In the genomic region with DNA sequence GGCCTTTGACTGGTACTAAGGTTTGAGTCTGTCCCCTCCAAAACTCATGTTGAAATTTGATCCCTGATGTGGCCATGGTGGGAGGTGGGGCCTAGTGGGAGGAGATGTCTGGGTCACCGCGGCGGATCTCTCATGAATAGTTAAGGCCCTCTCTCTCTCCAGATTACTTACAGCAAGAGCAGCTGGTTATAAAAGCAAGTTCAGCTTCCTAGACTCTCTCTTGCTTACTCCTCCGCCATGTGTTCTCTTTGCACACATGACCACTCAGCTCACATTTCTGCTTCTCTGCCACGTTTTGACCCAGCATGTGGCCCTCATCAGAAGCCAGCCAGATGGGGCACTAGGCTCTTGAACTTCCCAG, we compare ENCODE assay signal across 11 cellular contexts. TPM values are rescaled to one million over a fixed set of nuclear protein-coding genes. Genes with fewer than 3 reads are reported as not detected.
DNase-seq lines count a peak whose midpoint lies in the region; ATAC-seq and TF ChIP-seq lines count a peak whose summit lies in the region.
"Had no signal": no experiment of that assay in that cellular context is flagged by ENCODE, and none has a peak within 500 bp of the region (broad histone marks: within the 10 kb centered on the region; RNA-seq: fewer than 3 reads in every experiment).

No MANE protein-coding gene starts in this region.

- H3K4me1 ChIP-seq in left lung (no peaks in the 10 kb centered on the region), tibial artery (no peaks in the 10 kb centered on the region), transverse colon (no peaks in the 10 kb centered on the region)
- H3K4me1 ChIP-seq: A549 had no signal

- no peak for TF ChIP-seq EP300 in transverse colon (IDR thresholded peaks at IDR 0.05; ENCODE audit: low read depth)

- H3K36me3 ChIP-seq in left lung (no peaks in the 10 kb centered on the region), tibial artery (no peaks in the 10 kb centered on the region), transverse colon (no peaks in the 10 kb centered on the region)

- TF ChIP-seq POLR2A in transverse colon (IDR thresholded peaks at IDR 0.05): no peak

- DNase-seq in NCI-H82 (lab: John Stamatoyannopoulos, UW) (peak; percentile 23), NCI-H82 treated with DMSO at 0.1 percent for 48 hours (lab: John Stamatoyannopoulos, UW; ENCODE audit: unreplicated experiment) (no peak), SK-N-DZ (ENCODE audit: low spot score) (peak; percentile 79), left lung (peak in 1 of 2 donors; percentile 27), tibial artery (peak; percentile 9 to 20), transverse colon (no peak)
- DNase-seq: anterior cingulate cortex, T1000 had no signal

- TF ChIP-seq CTCF in left lung (IDR thresholded peaks at IDR 0.05): no peak
- TF ChIP-seq CTCF in tibial artery (IDR thresholded peaks at IDR 0.05): no peak
- TF ChIP-seq CTCF in transverse colon (IDR thresholded peaks at IDR 0.05): no peak

- intact Hi-C loops in left lung (cut with DNase I) (no loop called here), tibial artery (cut with DNase I; ENCODE audit: low total_unique reads) (no loop called here), transverse colon (cut with DNase I; ENCODE audit: low total_unique reads) (no loop called here)

- peak; percentile 46 for ATAC-seq in left lung
- no peak for ATAC-seq in HG03025 (IDR thresholded peaks at IDR 0.05; ENCODE audit: low FRiP score, unreplicated experiment)
- no peak for ATAC-seq in GM21360 (IDR thresholded peaks at IDR 0.05; ENCODE audit: unreplicated experiment)
- ATAC-seq: A549 had no signal

- H3K9me3 ChIP-seq in left lung (no peaks in the 10 kb centered on the region), tibial artery (no peaks in the 10 kb centered on the region), transverse colon (no peaks in the 10 kb centered on the region)
- H3K9me3 ChIP-seq: A549 had no signal

- H3K4me3 ChIP-seq in left lung: no peak overlapping the region
- H3K4me3 ChIP-seq in tibial artery: no peak overlapping the region
- H3K4me3 ChIP-seq in transverse colon: no peak overlapping the region
- H3K4me3 ChIP-seq: A549 had no signal

- 78 to 82% methylated on average over 4 to 5 of the region's 5 CpGs for WGBS in transverse colon (ENCODE audit: low coverage in 1 of 2), 2 donors

- in situ Hi-C loops in transverse colon (cut with MboI; ENCODE audit: low pct_ligation_motif_present in 1 of 4, low pct_unique_long_range_greater_than_20kb in 1 of 4, low sequenced_read_pairs in 3 of 4): no loop called here

- H3K27ac ChIP-seq in left lung (no peak overlapping the region), tibial artery (no peak overlapping the region), transverse colon (no peak overlapping the region)
- H3K27ac ChIP-seq: A549 had no signal

- H3K27me3 ChIP-seq in left lung (no peaks in the 10 kb centered on the region), tibial artery (peaks cover 0 to 2% of the 10 kb centered on the region in 2 donors), transverse colon (no peaks in the 10 kb centered on the region)

RNA-seq across cellular contexts. Expression of gene ZMIZ1, which starts 29.9 kb away (rescaled TPM):
- polyA plus RNA-seq in SK-N-DZ (2014; cell fraction: cytosol; rRNA removed): 59.1 and 66.8 TPM in 2 replicates
- 30.6 and 71.5 TPM in 2 replicates for polyA plus RNA-seq in SK-N-DZ (2014; cell fraction: nucleus; rRNA removed)
- 10 to 100 TPM; 63.1 to 80.2 TPM for total RNA-seq in left lung
- 100 to 1,000 TPM in 1 of 4 donors, 10 to 100 TPM in 3; 32.0 to 108 (median 63.0) TPM for total RNA-seq in transverse colon

Comparison
In these comparisons a context has a peak if more than half of its experiments do, and no peak if none do; other contexts are left out.
1. DNase-seq: peak in NCI-H82 (single experiment), SK-N-DZ (single experiment) and tibial artery (2 of 2); none in NCI-H82 treated with DMSO at 0.1 percent for 48 hours (single experiment) and transverse colon (single experiment).